Comparison of ENCODE assay signal across 19 cellular contexts in the genomic region with DNA sequence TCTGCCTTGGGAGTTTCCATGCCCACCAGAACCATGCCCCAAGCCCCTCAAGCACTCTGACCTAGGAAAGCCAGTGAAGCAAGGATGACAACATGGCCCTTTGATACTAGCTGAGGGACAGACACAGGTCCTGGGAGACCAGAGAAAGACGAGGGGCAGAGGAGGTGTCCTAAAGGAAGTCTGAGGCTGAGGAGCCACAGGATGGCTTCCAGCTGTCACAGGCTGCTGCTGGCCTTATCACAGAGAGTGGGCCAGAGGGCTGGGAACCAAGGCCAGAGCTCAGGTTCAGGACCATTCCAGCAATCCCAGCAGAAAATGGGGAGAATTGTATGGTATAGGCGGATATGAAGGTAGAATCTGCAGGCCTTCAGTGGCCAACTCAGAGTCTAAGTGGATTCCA.
"Had no signal": no experiment of that assay in that cellular context is flagged by ENCODE, and none has a peak within 500 bp of the region (broad histone marks: within the 10 kb centered on the region; RNA-seq: fewer than 3 reads in every experiment).

No MANE protein-coding gene starts in this region.

- H3K9me3 ChIP-seq: mucosa of descending colon, neutrophil, thoracic aorta, transverse colon had no signal

- H3K4me3 Mint-ChIP-seq: endodermal cell; naive thymus-derived CD8-positive, alpha-beta T cell; stimulated activated naive CD8-positive, alpha-beta T cell treated with anti-CD3 and anti-CD28 coated beads, Interleukin-15, Interleukin-2, amounts not matched to agents 100 ng/mL and 50 ng/mL, for 24 hours had no signal

- ATAC-seq: foreskin keratinocyte; left cardiac atrium; mucosa of descending colon; naive thymus-derived CD8-positive, alpha-beta T cell; sciatic nerve had no signal

- H3K27me3 ChIP-seq: foreskin keratinocyte, hepatocyte, neutrophil, transverse colon had no signal

- H3K27ac ChIP-seq: coronary artery, foreskin keratinocyte, hepatocyte, neutrophil, skin epidermis, thoracic aorta, transverse colon had no signal

- H3K27ac Mint-ChIP-seq: endodermal cell; naive thymus-derived CD8-positive, alpha-beta T cell; stimulated activated naive CD8-positive, alpha-beta T cell treated with anti-CD3 and anti-CD28 coated beads, Interleukin-15, Interleukin-2, amounts not matched to agents 100 ng/mL and 50 ng/mL, for 24 hours had no signal

- H3K9me3 Mint-ChIP-seq: endodermal cell; naive thymus-derived CD8-positive, alpha-beta T cell; stimulated activated naive CD8-positive, alpha-beta T cell treated with anti-CD3 and anti-CD28 coated beads, Interleukin-15, Interleukin-2, amounts not matched to agents 100 ng/mL and 50 ng/mL, for 24 hours had no signal

- H3K4me1 Mint-ChIP-seq: endodermal cell had no signal

- DNase-seq: cerebellar nuclear complex; effector CD4-positive, alpha-beta T cell; endodermal cell; erythroblast; foreskin keratinocyte; mammary epithelial cell; mucosa of descending colon; naive thymus-derived CD8-positive, alpha-beta T cell; stimulated activated CD4-positive, alpha-beta T cell treated with anti-CD3 and anti-CD28 coated beads, Interleukin-2, amount 100 ng/mL, for 24 hours; stimulated activated CD4-positive, alpha-beta T cell treated with anti-CD3 and anti-CD28 coated beads, Interleukin-4, amount 100 ng/mL, for 4 hours; transverse colon had no signal

- H3K4me1 ChIP-seq: foreskin keratinocyte, transverse colon had no signal

- H3K4me3 ChIP-seq: coronary artery, hepatocyte, mucosa of descending colon, skin epidermis, thoracic aorta, transverse colon had no signal

- H3K27me3 Mint-ChIP-seq: naive thymus-derived CD8-positive, alpha-beta T cell; stimulated activated naive CD8-positive, alpha-beta T cell treated with anti-CD3 and anti-CD28 coated beads, Interleukin-15, Interleukin-2, amounts not matched to agents 100 ng/mL and 50 ng/mL, for 24 hours had no signal
